In genomic region chr10:97898429-97898828, GRCh38 we compare ENCODE assay signal across 1 cellular context.
TF ChIP-seq lines count a peak whose summit lies in the region.

No MANE protein-coding gene starts in this region.

TF ChIP-seq in WTC11, 78 proteins besides CTCF, POLR2A, EP300 and RAD21 (continued from another document):
- no peak for TF ChIP-seq ZSCAN18 (CRISPR knock-in tag; IDR thresholded peaks at IDR 0.05)
- TF ChIP-seq CDX4 (CRISPR knock-in tag; IDR thresholded peaks at IDR 0.05; ENCODE audit: borderline replicate concordance), result no peak
- no peak for TF ChIP-seq NR2C2 (CRISPR knock-in tag; IDR thresholded peaks at IDR 0.05)
- TF ChIP-seq ZNF512 (CRISPR knock-in tag; IDR thresholded peaks at IDR 0.05; ENCODE audit: borderline replicate concordance), result no peak
- no peak for TF ChIP-seq ZNF396 (CRISPR knock-in tag; IDR thresholded peaks at IDR 0.05; ENCODE audit: borderline replicate concordance)
- no peak for TF ChIP-seq ZNF423 (CRISPR knock-in tag; IDR thresholded peaks at IDR 0.05)
- no peak for TF ChIP-seq OVOL2 (CRISPR knock-in tag; IDR thresholded peaks at IDR 0.05; ENCODE audit: borderline replicate concordance)
- TF ChIP-seq MXD4 (CRISPR knock-in tag; IDR thresholded peaks at IDR 0.05; ENCODE audit: borderline replicate concordance), result no peak
- no peak for TF ChIP-seq EMX1 (CRISPR knock-in tag; IDR thresholded peaks at IDR 0.05)
- no peak for TF ChIP-seq GTF2I (CRISPR knock-in tag; conservative IDR thresholded peaks at IDR 0.05)
- no peak for TF ChIP-seq GABPB1 (CRISPR knock-in tag; IDR thresholded peaks at IDR 0.05)
- TF ChIP-seq SP1 (CRISPR knock-in tag; conservative IDR thresholded peaks at IDR 0.05), result no peak
- no peak for TF ChIP-seq ZNF219 (CRISPR knock-in tag; IDR thresholded peaks at IDR 0.05; ENCODE audit: borderline replicate concordance)
